ENCODE assay signal across 24 cellular contexts in the genomic region with DNA sequence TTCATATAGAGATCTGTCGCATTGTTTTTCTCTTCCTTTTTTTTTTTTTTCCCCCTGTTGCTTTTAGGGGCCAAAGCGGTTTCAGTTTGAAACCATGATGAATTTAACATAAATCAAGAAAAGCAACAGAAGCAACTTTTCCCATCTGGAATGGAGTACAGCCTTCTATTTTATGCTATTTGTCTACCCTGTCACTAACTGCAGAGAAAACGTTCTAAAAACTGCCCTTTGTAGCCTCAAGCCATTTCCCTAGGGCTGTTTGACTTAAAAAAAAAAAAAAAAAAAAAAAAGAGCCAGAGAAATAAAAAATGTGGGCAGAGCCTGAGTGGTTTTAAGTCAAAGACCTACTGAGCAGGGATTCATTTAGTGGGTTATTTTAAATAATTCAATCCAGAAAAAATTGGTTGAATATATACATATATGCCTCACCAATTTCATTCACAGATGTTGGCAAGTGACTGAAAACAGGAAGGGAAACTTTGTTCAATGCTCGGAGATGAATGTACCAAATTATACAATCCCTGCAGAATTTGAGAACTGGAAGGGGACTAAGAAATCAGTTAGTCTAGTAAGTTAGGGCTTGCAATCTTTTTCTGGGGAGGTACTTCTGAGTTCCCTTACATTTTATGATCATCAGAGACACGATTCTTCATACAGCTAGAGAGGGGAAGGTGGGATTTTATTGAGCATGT.
A peak's percentile ranks its signal among the peaks of the same experiment; 100 is the strongest.
DNase-seq lines count a peak whose midpoint lies in the region; ATAC-seq and TF ChIP-seq lines count a peak whose summit lies in the region.
"Had no signal": no experiment of that assay in that cellular context is flagged by ENCODE, and none has a peak within 500 bp of the region (broad histone marks: within the 10 kb centered on the region; RNA-seq: fewer than 3 reads in every experiment).

No MANE protein-coding gene starts in this region.

- peak overlapping the region; percentile 56 for H2AFZ ChIP-seq in OCI-LY3 (ENCODE audit: low read depth, low read length)

- H3K4me3 ChIP-seq in OCI-LY3 (ENCODE audit: low read length), result peak overlapping the region; percentile 56
- no peak overlapping the region for H3K4me3 ChIP-seq in fibroblast of mammary gland (ENCODE audit: control insufficient read depth, low read depth, low read length)
- H3K4me3 ChIP-seq: pancreas, Peyer's patch had no signal

- H3K79me2 ChIP-seq in OCI-LY3 (ENCODE audit: low read length), result no peaks in the 10 kb centered on the region

- H3K4me1 Mint-ChIP-seq in nephron progenitor cell, result peaks cover 26% of the 10 kb centered on the region
- H3K4me1 Mint-ChIP-seq: CD14-positive monocyte had no signal

- H3K4me1 ChIP-seq in OCI-LY3 (ENCODE audit: low read length), result peaks cover 34% of the 10 kb centered on the region

- H3K36me3 ChIP-seq in OCI-LY3 (replicated peaks; ENCODE audit: low read depth, low read length), result peaks cover 8% of the 10 kb centered on the region
- H3K36me3 ChIP-seq: brain microvascular endothelial cell, pancreas, Peyer's patch had no signal

- DNase-seq in fibroblast of mammary gland (ENCODE audit: low read depth), result peak; percentile 29
- no peak for DNase-seq in sciatic nerve (ENCODE audit: low spot score)
- DNase-seq in pons (ENCODE audit: low spot score), result no peak
- no peak for DNase-seq in nephron progenitor cell
- DNase-seq in NCI-H2227 (lab: John Stamatoyannopoulos, UW; ENCODE audit: unreplicated experiment), result no peak
- DNase-seq in GM19240 (ENCODE audit: insufficient read length, low spot score), result no peak
- DNase-seq: activated CD4-positive, CD25-positive, alpha-beta regulatory T cell treated with anti-CD3 and anti-CD28 coated beads, Interleukin-2, amount 50 U/mL, for 72 hours; activated naive CD8-positive, alpha-beta T cell treated with anti-CD3 and anti-CD28 coated beads, Interleukin-2, amount 10 ng/mL, durations not matched to agents 7 days and 5 days; brain microvascular endothelial cell; dermis blood vessel endothelial cell; DMS 273 treated with DMSO at 0.1 percent for 48 hours; GOT3; hippocampal formation; mammary epithelial cell; MM.1S; NCI-H187 treated with DMSO at 0.1 percent for 48 hours; NCI-H226 had no signal

- H3K4me2 ChIP-seq in OCI-LY3 (ENCODE audit: low read length), result peak overlapping the region; percentile 80

- peak overlapping the region; percentile 78 for H3K27ac ChIP-seq in OCI-LY3 (ENCODE audit: low read length)
- H3K27ac ChIP-seq: brain microvascular endothelial cell had no signal

- H4K20me1 ChIP-seq in OCI-LY3 (ENCODE audit: insufficient read depth, low read length), result no peaks in the 10 kb centered on the region

- no peaks in the 10 kb centered on the region for H3K27me3 Mint-ChIP-seq in nephron progenitor cell (ENCODE audit: low read depth, poor library complexity)

- H3K36me3 Mint-ChIP-seq in nephron progenitor cell (ENCODE audit: low read depth), result peaks cover 11% of the 10 kb centered on the region
- H3K36me3 Mint-ChIP-seq: activated naive CD8-positive, alpha-beta T cell treated with anti-CD3 and anti-CD28 coated beads, Interleukin-2, amount 10 ng/mL, durations not matched to agents 7 days and 5 days; CD14-positive monocyte had no signal

- no peaks in the 10 kb centered on the region for H3K27me3 ChIP-seq in OCI-LY3 (ENCODE audit: low read depth, low read length)
- H3K27me3 ChIP-seq: brain microvascular endothelial cell, pancreas, Peyer's patch had no signal

- TF ChIP-seq CTCF in OCI-LY3 (IDR thresholded peaks at IDR 0.05; ENCODE audit: low read depth, low read length) (no peak), fibroblast of mammary gland (conservative IDR thresholded peaks at IDR 0.05; ENCODE audit: control insufficient read depth, insufficient read depth, low read depth, low read length) (no peak), nephron progenitor cell (IDR thresholded peaks at IDR 0.05) (no peak)

- no peak overlapping the region for H3K4me3 Mint-ChIP-seq in nephron progenitor cell
- H3K4me3 Mint-ChIP-seq: activated naive CD8-positive, alpha-beta T cell treated with anti-CD3 and anti-CD28 coated beads, Interleukin-2, amount 10 ng/mL, durations not matched to agents 7 days and 5 days; activated T-helper 1 cell treated with anti-CD3 and anti-CD28 coated beads, Interleukin-12 subunit alpha, Interleukin-12 subunit beta, Interleukin-2, Interleukin-4 antibody, amounts not matched to agents 30 ng/mL and 10 ng/mL and 1 ng/mL, durations not matched to agents 14 hours and 24 hours and 36 hours; CD14-positive monocyte had no signal

- peaks cover 16% of the 10 kb centered on the region; the same call in 1 of the 2 replicates for H3K9me3 ChIP-seq in OCI-LY3 (ENCODE audit: insufficient read depth, low read length)
- H3K9me3 ChIP-seq: pancreas had no signal

- peak overlapping the region; percentile 61 for H3K9ac ChIP-seq in OCI-LY3 (ENCODE audit: low read length)

- H3K27ac Mint-ChIP-seq in nephron progenitor cell, result no peak overlapping the region
- H3K27ac Mint-ChIP-seq: activated naive CD8-positive, alpha-beta T cell treated with anti-CD3 and anti-CD28 coated beads, Interleukin-2, amount 10 ng/mL, durations not matched to agents 7 days and 5 days; activated T-helper 1 cell treated with anti-CD3 and anti-CD28 coated beads, Interleukin-12 subunit alpha, Interleukin-12 subunit beta, Interleukin-2, Interleukin-4 antibody, amounts not matched to agents 30 ng/mL and 10 ng/mL and 1 ng/mL, durations not matched to agents 14 hours and 24 hours and 36 hours; CD14-positive monocyte had no signal

- H3K9me3 Mint-ChIP-seq in nephron progenitor cell, result peaks cover 19% of the 10 kb centered on the region

- peak; percentile 46 for ATAC-seq in GM18868 (IDR thresholded peaks at IDR 0.05; ENCODE audit: unreplicated experiment)
- ATAC-seq in sciatic nerve, result peak; percentile 58
- ATAC-seq: SK-N-SH treated with all-trans-retinoic acid at 6 μM for 48 hours had no signal

- intact Hi-C loops in sciatic nerve (cut with DNase I), result no loop called here
